Comparison of ENCODE assay signal across 22 cellular contexts in genomic region chr18:23484783-23485182, GRCh38. TPM values are rescaled to one million over a fixed set of nuclear protein-coding genes. Genes with fewer than 3 reads are reported as not detected.
DNase-seq lines count a peak whose midpoint lies in the region; ATAC-seq, FAIRE-seq and TF ChIP-seq lines count a peak whose summit lies in the region.
"Had no signal": no experiment of that assay in that cellular context is flagged by ENCODE, and none has a peak within 500 bp of the region (broad histone marks: within the 10 kb centered on the region; RNA-seq: fewer than 3 reads in every experiment).

No MANE protein-coding gene starts in this region.

- peaks cover 21% of the 10 kb centered on the region for H3K4me1 Mint-ChIP-seq in activated T-cell treated with anti-CD3 and anti-CD28 coated beads, Interleukin-2, amount 50 U/mL, for 72 hours (ENCODE audit: low read depth)

- TF ChIP-seq RAD21 in A549 (conservative IDR thresholded peaks at IDR 0.05 in 1 of 2, IDR thresholded peaks at IDR 0.05 in 1 of 2) = no peak

- no peak overlapping the region for H3K4me2 ChIP-seq in A549
- H3K4me2 ChIP-seq: BLaER1 treated with 17β-estradiol and CSF1 and Interleukin-3, amounts not matched to agents 10 nM and 100 nM had no signal

- H3K9me3 Mint-ChIP-seq in activated T-cell treated with anti-CD3 and anti-CD28 coated beads, Interleukin-2, amount 50 U/mL, for 72 hours = no peaks in the 10 kb centered on the region

- H3K27me3 ChIP-seq in SJCRH30 = no peaks in the 10 kb centered on the region
- H3K27me3 ChIP-seq: BLaER1 treated with 17β-estradiol and CSF1 and Interleukin-3, amounts not matched to agents 10 nM and 100 nM; Peyer's patch had no signal

- TF ChIP-seq POLR2A in A549 (IDR thresholded peaks at IDR 0.05; ENCODE audit: low read length) = no peak

- no peak overlapping the region for H3K4me3 ChIP-seq in A549
- no peak overlapping the region for H3K4me3 ChIP-seq in HEK293 (ENCODE audit: low read depth, low read length)
- no peak overlapping the region for H3K4me3 ChIP-seq in SJCRH30
- H3K4me3 ChIP-seq: BLaER1 treated with 17β-estradiol and CSF1 and Interleukin-3, amounts not matched to agents 10 nM and 100 nM; GM12878; HAP-1; Peyer's patch had no signal

- no peak overlapping the region for H3K4me3 Mint-ChIP-seq in activated T-cell treated with anti-CD3 and anti-CD28 coated beads, Interleukin-2, amount 50 U/mL, for 72 hours

- peaks cover 0 to 2% of the 10 kb centered on the region in 2 donors for H3K36me3 Mint-ChIP-seq in activated T-cell treated with anti-CD3 and anti-CD28 coated beads, Interleukin-2, amount 50 U/mL, for 72 hours (ENCODE audit: insufficient read depth in 2 of 2)

- H3K27ac Mint-ChIP-seq in activated T-cell treated with anti-CD3 and anti-CD28 coated beads, Interleukin-2, amount 50 U/mL, for 72 hours = no peak overlapping the region

- H3K36me3 ChIP-seq in HEK293 (ENCODE audit: control insufficient read depth in 2 of 2, insufficient read depth in 1 of 2, low read length in 2 of 2) (peaks cover 16 to 35% of the 10 kb centered on the region in 2 experiments), SJCRH30 (no peaks in the 10 kb centered on the region)

- H3K4me1 ChIP-seq in A549 (no peaks in the 10 kb centered on the region; the same call in 2 of the 3 replicates), HEK293 (ENCODE audit: control insufficient read depth, insufficient read depth, low read length) (no peaks in the 10 kb centered on the region; the same call in 1 of the 2 replicates), SJCRH30 (peaks cover 2% of the 10 kb centered on the region; the same call in 1 of the 2 replicates)
- H3K4me1 ChIP-seq: Caco-2, Peyer's patch had no signal

- 87% methylated on average over 6 of the region's 6 CpGs for WGBS in A549 (ENCODE audit: missing lambda C conversion rate)

- no peak for TF ChIP-seq CTCF in A549 (IDR thresholded peaks at IDR 0.05)
- no peak for TF ChIP-seq CTCF in HEK293 (tag by site-specific recombination; IDR thresholded peaks at IDR 0.05)

- TF ChIP-seq EP300 in A549 (IDR thresholded peaks at IDR 0.05) = no peak

- no peaks in the 10 kb centered on the region for H3K27me3 Mint-ChIP-seq in activated T-cell treated with anti-CD3 and anti-CD28 coated beads, Interleukin-2, amount 50 U/mL, for 72 hours (ENCODE audit: low read depth)

- H3K9me3 ChIP-seq in A549 = no peaks in the 10 kb centered on the region
- no peaks in the 10 kb centered on the region for H3K9me3 ChIP-seq in HEK293 (ENCODE audit: control insufficient read depth, insufficient read depth, low read depth, low read length)
- no peaks in the 10 kb centered on the region for H3K9me3 ChIP-seq in SJCRH30 (replicated peaks)
- H3K9me3 ChIP-seq: Caco-2, HAP-1, Peyer's patch had no signal

- H3K27ac ChIP-seq in A549 (no peak overlapping the region), HEK293 (ENCODE audit: extremely low read depth, low read depth, low read length) (no peak overlapping the region), SJCRH30 (no peak overlapping the region)
- H3K27ac ChIP-seq: Peyer's patch had no signal

- POLR2A ChIA-PET in A549 (lab: Yijun Ruan, JAX) (no interaction called here), HEK293 (lab: Yijun Ruan, JAX) (interaction anchor here (1.5 kb wide), 1 partner anchor 32 kb away, joined by 5 read pairs; the partner anchor contains the start of gene RIOK3)

- ATAC-seq in A549 (no peak; a peak in 1 of 6 replicates), HG02610 (IDR thresholded peaks at IDR 0.05; ENCODE audit: unreplicated experiment) (no peak)
- ATAC-seq in activated T-cell treated with anti-CD3 and anti-CD28 coated beads, Interleukin-2, amount 50 U/mL, for 72 hours (replicated peaks in 1 of 2) = no peak
- ATAC-seq: GM12878, HepG2 had no signal

- CTCF ChIA-PET in A549 (lab: Yijun Ruan, JAX) (interaction anchor here (1.7 to 1.9 kb wide), 2 partner anchors 14 to 73 kb away, joined by 5 to 9 read pairs; no protein-coding TSS in a partner anchor), HEK293 (lab: Yijun Ruan, JAX) (interaction anchor here (1.1 to 1.7 kb wide), 3 partner anchors 14 to 434 kb away, joined by 3 to 11 read pairs (median 5); no protein-coding TSS in a partner anchor)

- no peak for DNase-seq in A549 (ENCODE audit: low read depth in 1 of 2, low spot score in 1 of 2)
- DNase-seq in SJCRH30 = peak; percentile 22 to 48
- peak; percentile 60 for DNase-seq in left kidney (ENCODE audit: low read depth, low spot score)
- no peak for DNase-seq in hypothalamus (lab: John Stamatoyannopoulos, UW)
- no peak for DNase-seq in activated T-cell treated with anti-CD3 and anti-CD28 coated beads, Interleukin-2, amount 50 U/mL, for 72 hours
- DNase-seq: activated CD4-positive, alpha-beta T cell treated with anti-CD3 and anti-CD28 coated beads for 4 hours; activated naive CD4-positive, alpha-beta T cell treated with Interleukin-2 at 50 U/mL for 16 hours; activated T-cell treated with anti-CD3 and anti-CD28 coated beads, Interleukin-2, amount 50 U/mL, for 48 hours; Caco-2; cerebellar nuclear complex; mesenchymal stem cell; NCI-H1048; NCI-H1930; Peyer's patch; small intestine; stimulated activated CD4-positive, alpha-beta T cell treated with anti-CD3 and anti-CD28 coated beads, Interleukin-1b, Interleukin-23, amount 100 ng/mL, for 48 hours had no signal

- FAIRE-seq in A549 (lab: Jason Lieb, UNC) = no peak
- FAIRE-seq: GM12878, HepG2, small intestine had no signal

TF ChIP-seq in A549, 52 proteins besides CTCF, POLR2A, EP300 and RAD21:
- peak; percentile 82; the same call in 1 of the 2 replicates for TF ChIP-seq POLR2AphosphoS2 (conservative IDR thresholded peaks at IDR 0.05; ENCODE audit: low read length)
- TF ChIP-seq CHD4 (IDR thresholded peaks at IDR 0.05; ENCODE audit: borderline replicate concordance) = no peak
TF ChIP-seq in A549: peak in this region for 1.

TF ChIP-seq in HEK293, 187 proteins besides CTCF, POLR2A, EP300 and RAD21:
- TF ChIP-seq TCF7L2 (IDR thresholded peaks at IDR 0.05; ENCODE audit: borderline replicate concordance, low read depth, low read length) (no peak), ZNF335 (tag by site-specific recombination; conservative IDR thresholded peaks at IDR 0.05) (0 out of 2 replicates have a peak, but pooled peaks have one; percentile 30)

RNA-seq across cellular contexts. Expression of gene RMC1, which starts 18.5 kb away (rescaled TPM):
- polyA plus RNA-seq in A549 (2011; rRNA removed) = 17.5 and 28.5 TPM in 2 replicates
- polyA plus RNA-seq in A549 (2012; cell fraction: cytosol; rRNA removed) = 14.8 and 16.4 TPM in 2 replicates
- 21.0 and 22.8 TPM in 2 replicates for polyA plus RNA-seq in A549 (2012; cell fraction: nucleus; rRNA removed)
- polyA plus RNA-seq in A549 (2017; fragmentation: RNase III; extraction: RNeasy Plus Mini Kit Qiagen cat#74134 plus additional on column Dnase treatment) = 13.9 to 15.7 TPM (median 14.7 TPM) in 3 replicates
- 12.7 and 13.5 TPM in 2 replicates for polyA minus RNA-seq in A549 (2011; rRNA and poly(A)+ RNA removed)
- total RNA-seq in SJCRH30 (2014; rRNA removed; shearing (Covaris generic)) = 18.6 and 18.8 TPM in 2 replicates
- total RNA-seq in activated T-cell treated with anti-CD3 and anti-CD28 coated beads, Interleukin-2, amount 50 U/mL, for 72 hours = 10 to 100 TPM; 46.8 to 52.3 TPM

RNA-seq across cellular contexts. Expression of gene RIOK3, which starts 31.7 kb away (rescaled TPM):
- polyA plus RNA-seq in A549 (2011; rRNA removed) = 34.4 and 43.3 TPM in 2 replicates
- 6.8 and 9.1 TPM in 2 replicates for polyA plus RNA-seq in A549 (2012; cell fraction: cytosol; rRNA removed)
- polyA plus RNA-seq in A549 (2012; cell fraction: nucleus; rRNA removed) = 9.5 and 12.9 TPM in 2 replicates
- 25.3 to 29.4 TPM (median 26.9 TPM) in 3 replicates for polyA plus RNA-seq in A549 (2017; fragmentation: RNase III; extraction: RNeasy Plus Mini Kit Qiagen cat#74134 plus additional on column Dnase treatment)
- 14.3 and 14.4 TPM in 2 replicates for polyA minus RNA-seq in A549 (2011; rRNA and poly(A)+ RNA removed)
- total RNA-seq in SJCRH30 (2014; rRNA removed; shearing (Covaris generic)) = 18.1 and 20.5 TPM in 2 replicates
- 10 to 100 TPM; 75.9 to 95.8 TPM for total RNA-seq in activated T-cell treated with anti-CD3 and anti-CD28 coated beads, Interleukin-2, amount 50 U/mL, for 72 hours

Comparison
In these comparisons a context has a peak if more than half of its experiments do, and no peak if none do; other contexts are left out.
1. DNase-seq: peak in SJCRH30 (2 of 2) and left kidney (single experiment); none in A549 (0 of 2), hypothalamus (0 of 51) and activated T-cell treated with anti-CD3 and anti-CD28 coated beads, Interleukin-2, amount 50 U/mL, for 72 hours (0 of 2).